8 cellular contexts compared by ENCODE assay signal in the genomic region with DNA sequence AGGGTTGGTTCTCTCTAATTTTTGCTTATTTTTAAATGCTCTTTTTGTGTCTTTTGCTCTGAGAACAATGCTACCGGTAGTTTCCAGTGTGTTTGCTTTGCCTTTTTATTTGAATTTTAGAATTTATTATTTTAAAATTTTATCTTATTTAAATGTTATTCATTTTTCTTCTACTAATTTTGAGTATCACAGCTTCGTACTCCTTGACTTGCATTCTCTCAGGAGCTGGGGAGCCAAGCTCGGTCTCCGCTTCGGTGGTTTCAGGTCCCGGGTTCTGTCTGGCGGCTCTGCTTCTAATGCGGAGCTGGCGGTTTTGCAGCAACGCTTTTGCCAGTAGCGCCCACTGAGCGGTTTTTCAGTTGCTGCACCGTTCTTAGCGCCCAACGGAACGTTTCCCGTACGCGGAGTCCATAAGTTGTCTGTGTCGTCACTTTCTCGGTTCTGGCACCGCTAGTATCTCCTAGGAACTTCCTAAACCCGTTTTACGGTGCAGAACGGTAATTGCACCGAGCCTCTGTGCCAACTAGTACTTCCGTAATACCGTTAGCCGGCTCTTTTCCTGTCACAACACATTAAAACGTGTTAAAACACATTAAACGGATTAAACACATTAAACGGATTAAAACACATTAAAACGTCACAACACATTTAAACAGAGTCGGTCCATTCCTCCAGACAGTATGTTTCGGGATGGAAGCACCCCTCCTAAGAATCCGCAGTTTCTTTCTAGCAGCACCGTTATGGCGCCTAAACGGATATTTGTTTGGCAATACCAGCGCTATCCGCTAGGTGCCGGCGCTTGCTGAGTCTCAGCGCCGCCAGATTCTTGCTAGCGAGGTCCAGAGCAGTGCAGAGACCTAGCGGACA. TPM values are rescaled to one million over a fixed set of nuclear protein-coding genes. Genes with fewer than 3 reads are reported as not detected.
DNase-seq lines count a peak whose midpoint lies in the region; ATAC-seq and TF ChIP-seq lines count a peak whose summit lies in the region.

No MANE protein-coding gene starts in this region.

- H3K4me1 ChIP-seq in ovary (ENCODE audit: insufficient read depth) (peaks cover 6% of the 10 kb centered on the region), thymus (ENCODE audit: control insufficient read depth, insufficient read depth, low read length) (peaks cover 16% of the 10 kb centered on the region)

- WGBS in ovary, 3 donors = 6 to 7% (median 6%) methylated on average over 47 of the region's 47 CpGs
- WGBS in thymus = under 1% methylated on average over 47 of the region's 47 CpGs

- no peak for TF ChIP-seq POLR2A in ovary (IDR thresholded peaks at IDR 0.05)

- DNase-seq in AML-193 (lab: John Stamatoyannopoulos, UW) (peak; percentile 89 to 94), SHP77 (lab: John Stamatoyannopoulos, UW) (peak; percentile 87 to 92), activated gamma-delta T cell treated with Interleukin-2 at 50 U/mL for 16 hours (peak; percentile 86), globus pallidus (ENCODE audit: low spot score) (peak; percentile 83), ovary (peak; percentile 80 to 88 (median 82))

- TF ChIP-seq EP300 in ovary (IDR thresholded peaks at IDR 0.05) = no peak

- H3K27me3 ChIP-seq in ovary (no peaks in the 10 kb centered on the region), thymus (ENCODE audit: control insufficient read depth, insufficient read depth) (no peaks in the 10 kb centered on the region)

- H3K36me3 ChIP-seq in ovary (no peaks in the 10 kb centered on the region), thymus (ENCODE audit: control insufficient read depth, insufficient read depth) (no peaks in the 10 kb centered on the region)

- TF ChIP-seq CTCF in ovary (IDR thresholded peaks at IDR 0.05) = peak; percentile 70 to 79 (median 76)

- H3K4me3 ChIP-seq in ovary = peak overlapping the region; percentile 21
- peak overlapping the region; percentile 53 for H3K4me3 ChIP-seq in thymus (ENCODE audit: low read length)

- ATAC-seq in GM19025 (IDR thresholded peaks at IDR 0.05; ENCODE audit: low read depth, unreplicated experiment) (peak; percentile 53), HG03354 (IDR thresholded peaks at IDR 0.05; ENCODE audit: poor library complexity, severe bottlenecking, unreplicated experiment) (peak; percentile 47)

- intact Hi-C loops in ovary (cut with DNase I) = loop anchor here in 2 of 4 donors (2.0 to 5.0 kb wide), 4 partner anchors 44 to 70 kb away; a partner anchor contains a TSS

- no peaks in the 10 kb centered on the region for H3K9me3 ChIP-seq in ovary
- H3K9me3 ChIP-seq in thymus (ENCODE audit: control insufficient read depth) = no peaks in the 10 kb centered on the region

- H3K27ac ChIP-seq in ovary (peak overlapping the region in 1 of 2 donors; percentile 8), thymus (ENCODE audit: low read depth) (peak overlapping the region; percentile 99)

RNA-seq across cellular contexts. Expression of a gene that starts 45.6 kb away (rescaled TPM):
- 1 to 10 TPM; 1.1 to 2.7 (median 1.7) TPM for total RNA-seq in ovary
- polyA plus RNA-seq in ovary (1 to 10 TPM; 1.2 to 1.6 TPM), thymus (68.7 TPM)

Comparison
In these comparisons a context has a peak if more than half of its experiments do, and no peak if none do; other contexts are left out.
1. RNA of a gene that starts 45.6 kb away (polyA plus RNA-seq): 68.7 TPM in thymus (single experiment); 1.2 to 1.6 TPM in ovary; every median in the first group is over 10 times any median in the second.
2. Peak in every context shown above with its lines, with median percentiles within 50 percentile points of each other: DNase-seq.